In the genomic region with DNA sequence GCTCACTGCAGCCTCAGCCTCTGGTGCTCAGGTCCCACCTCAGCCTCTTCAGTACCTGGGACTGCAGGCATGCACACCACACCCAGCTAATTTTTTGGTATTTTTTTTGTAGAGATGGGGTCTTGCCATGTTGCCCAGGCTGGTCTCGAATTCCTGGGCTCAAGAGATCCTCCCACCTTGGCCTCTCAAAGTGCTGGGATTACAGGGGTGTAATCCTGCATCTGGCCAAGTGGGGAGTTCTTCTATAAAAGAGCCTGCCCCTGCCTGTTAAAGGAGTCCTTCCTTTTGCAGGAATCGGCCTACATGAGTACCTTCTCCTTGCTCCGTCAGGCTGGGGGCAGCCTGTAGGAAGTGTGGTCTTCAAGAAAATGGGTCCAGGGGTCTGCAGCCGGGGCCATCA, we compare ENCODE assay signal across 15 cellular contexts. TPM values are rescaled to one million over a fixed set of nuclear protein-coding genes. Genes with fewer than 3 reads are reported as not detected.
DNase-seq lines count a peak whose midpoint lies in the region; ATAC-seq and TF ChIP-seq lines count a peak whose summit lies in the region.
"Had no signal": no experiment of that assay in that cellular context is flagged by ENCODE, and none has a peak within 500 bp of the region (broad histone marks: within the 10 kb centered on the region; RNA-seq: fewer than 3 reads in every experiment).

No MANE protein-coding gene starts in this region.

- H3K36me3 ChIP-seq in GM23248 (ENCODE audit: low read depth): no peaks in the 10 kb centered on the region
- H3K36me3 ChIP-seq in sigmoid colon: no peaks in the 10 kb centered on the region
- H3K36me3 ChIP-seq: BLaER1, HAP-1 had no signal

- H3K4me2 ChIP-seq in GM23248 (ENCODE audit: unreplicated experiment): no peak overlapping the region
- H3K4me2 ChIP-seq: BLaER1, KMS-11 had no signal

- H3K4me1 ChIP-seq in GM23248 (ENCODE audit: insufficient read depth): peaks cover 12% of the 10 kb centered on the region
- no peaks in the 10 kb centered on the region for H3K4me1 ChIP-seq in sigmoid colon
- H3K4me1 ChIP-seq: HAP-1 had no signal

- intact Hi-C loops in sigmoid colon (cut with DNase I): no loop called here

- H3K9me3 ChIP-seq in GM23248 (ENCODE audit: low read depth) (no peaks in the 10 kb centered on the region), sigmoid colon (no peaks in the 10 kb centered on the region)
- H3K9me3 ChIP-seq: BLaER1, HAP-1 had no signal

- DNase-seq in NCI-H82 (lab: John Stamatoyannopoulos, UW) (peak; percentile 13), NCI-H82 treated with DMSO at 0.1 percent for 48 hours (lab: John Stamatoyannopoulos, UW; ENCODE audit: unreplicated experiment) (no peak), GM23248 (peak; percentile 17), NCI-H69 (lab: John Stamatoyannopoulos, UW) (peak; percentile 20), sigmoid colon (peak; percentile 20), kidney glomerular epithelial cell (lab: John Stamatoyannopoulos, UW) (no peak), NCI-H1694 (lab: John Stamatoyannopoulos, UW) (no peak)
- DNase-seq: 8988T, AML-193, DMS79, GOT3 had no signal

- TF ChIP-seq EP300 in sigmoid colon (IDR thresholded peaks at IDR 0.05): no peak

- no peak overlapping the region for H2AFZ ChIP-seq in GM23248

- no peaks in the 10 kb centered on the region for H4K20me1 ChIP-seq in GM23248 (ENCODE audit: insufficient read depth)
- H4K20me1 ChIP-seq: BLaER1 had no signal

- no peak for TF ChIP-seq POLR2A in sigmoid colon (IDR thresholded peaks at IDR 0.05)

- H3K9ac ChIP-seq in GM23248: no peak overlapping the region
- H3K9ac ChIP-seq: BLaER1, KMS-11 had no signal

- H3K79me2 ChIP-seq in GM23248 (ENCODE audit: insufficient read depth): no peaks in the 10 kb centered on the region

- H3K27ac ChIP-seq in GM23248: no peak overlapping the region
- no peak overlapping the region for H3K27ac ChIP-seq in sigmoid colon
- H3K27ac ChIP-seq: BLaER1, KMS-11 had no signal

- in situ Hi-C loops in GM23248 (cut with MboI): loop anchor here (5.0 kb wide), 1 partner anchor 146 kb away; no protein-coding TSS in a partner anchor

- ATAC-seq in GM19328 (IDR thresholded peaks at IDR 0.05; ENCODE audit: unreplicated experiment): no peak

- 82% methylated on average over 4 of the region's 4 CpGs for WGBS in GM23248 (ENCODE audit: low coverage in 1 of 2, low lambda C conversion rate in 2 of 2, missing lambda C conversion rate in 2 of 2), 2 experiments
- 82 to 88% methylated on average over 4 of the region's 4 CpGs for WGBS in sigmoid colon, 2 donors

- TF ChIP-seq CTCF in sigmoid colon (IDR thresholded peaks at IDR 0.05): no peak

- H3F3A ChIP-seq in GM23248 (ENCODE audit: insufficient read depth): peaks cover 18% of the 10 kb centered on the region

- no peaks in the 10 kb centered on the region for H3K9me2 ChIP-seq in GM23248 (ENCODE audit: insufficient read depth)

- H3K4me3 ChIP-seq in GM23248 (no peak overlapping the region), sigmoid colon (no peak overlapping the region)
- H3K4me3 ChIP-seq: BLaER1, HAP-1 had no signal

- H3K27me3 ChIP-seq in GM23248 (replicated peaks; ENCODE audit: insufficient read depth): peaks cover 6% of the 10 kb centered on the region
- no peaks in the 10 kb centered on the region for H3K27me3 ChIP-seq in sigmoid colon
- H3K27me3 ChIP-seq: BLaER1 had no signal

RNA-seq across cellular contexts. Expression of gene RASSF3, which starts 54.1 kb away (rescaled TPM):
- 4.9 and 12.0 TPM in 2 replicates for total RNA-seq in GM23248 (2014; rRNA removed; shearing (Covaris generic))
- polyA plus RNA-seq in GM23248 (2016; fragmentation: Nextera tagmentation; extraction: Ambion mirVana) (1.5 and 1.9 TPM in 2 replicates), sigmoid colon (100 to 1,000 TPM in 1 of 3 donors, 10 to 100 TPM in 2; 34.7 to 113 (median 65.5) TPM)
- total RNA-seq in sigmoid colon: 100 to 1,000 TPM; 143 to 348 (median 203) TPM

Comparison
In these comparisons a context has a peak if more than half of its experiments do, and no peak if none do; other contexts are left out.
1. DNase-seq: peak in NCI-H82 (single experiment), GM23248 (single experiment), NCI-H69 (single experiment) and sigmoid colon (single experiment); none in NCI-H82 treated with DMSO at 0.1 percent for 48 hours (single experiment), kidney glomerular epithelial cell (single experiment) and NCI-H1694 (single experiment).
2. RNA of gene RASSF3, which starts 54.1 kb away (total RNA-seq): 143 to 348 TPM in sigmoid colon; 4.9 to 12.0 TPM in GM23248; every median in the first group is over 10 times any median in the second.